In the genomic region with DNA sequence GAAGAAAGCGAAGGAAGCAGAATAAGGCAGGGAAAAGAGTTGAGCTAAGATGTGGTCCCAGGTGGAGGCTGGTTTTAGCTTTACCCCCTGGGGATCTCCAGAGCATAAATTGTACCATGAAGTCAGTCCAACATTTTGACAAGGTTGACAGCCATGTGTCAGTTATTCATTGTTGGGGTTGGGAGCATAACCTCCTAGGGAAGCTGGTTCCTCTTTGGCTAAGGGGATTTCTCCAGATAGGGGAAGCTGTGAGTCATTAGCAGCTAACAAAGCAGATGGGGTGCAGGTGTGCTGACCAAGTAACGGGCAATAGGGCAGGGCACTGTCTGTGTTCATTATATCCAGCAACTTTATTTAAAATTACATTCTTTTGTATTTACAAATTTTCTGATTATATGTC, we compare ENCODE assay signal across 13 cellular contexts.
DNase-seq lines count a peak whose midpoint lies in the region; ATAC-seq, FAIRE-seq and TF ChIP-seq lines count a peak whose summit lies in the region.
"Had no signal": no experiment of that assay in that cellular context is flagged by ENCODE, and none has a peak within 500 bp of the region (broad histone marks: within the 10 kb centered on the region; RNA-seq: fewer than 3 reads in every experiment).

No MANE protein-coding gene starts in this region.

- TF ChIP-seq CTCF in NB4 (IDR thresholded peaks at IDR 0.05; ENCODE audit: low read depth, low read length) = no peak

- no peak overlapping the region for H3K4me3 ChIP-seq in NB4 (ENCODE audit: low read depth, low read length)
- H3K4me3 ChIP-seq: spleen had no signal

- H3K27ac Mint-ChIP-seq in activated CD8-positive, alpha-beta memory T cell treated with anti-CD3 and anti-CD28 coated beads, Interleukin-2, amount 10 ng/mL, durations not matched to agents 7 days and 5 days = no peak overlapping the region
- H3K27ac Mint-ChIP-seq: activated CD4-positive, alpha-beta T cell treated with anti-CD3 and anti-CD28 coated beads, Interleukin-2, amount 10 ng/mL, durations not matched to agents 24 days and 14 days; activated naive CD4-positive, alpha-beta T cell treated with anti-CD3 and anti-CD28 coated beads, Interleukin-2, amount 50 U/mL, for 72 hours had no signal

- TF ChIP-seq POLR2A in GM12891 (IDR thresholded peaks at IDR 0.05; ENCODE audit: low read depth, low read length) (no peak), H54 (IDR thresholded peaks at IDR 0.05; ENCODE audit: low read depth, low read length) (no peak), NB4 (IDR thresholded peaks at IDR 0.05; ENCODE audit: extremely low read depth, insufficient read length) (no peak)

- no peak for DNase-seq in GM12891 (ENCODE audit: insufficient read length, low spot score)
- no peak for DNase-seq in H54 (ENCODE audit: insufficient read length, low spot score)
- DNase-seq in NB4 (ENCODE audit: low read depth) = peak; percentile 79
- DNase-seq in glomerular visceral epithelial cell (ENCODE audit: extremely low spot score) = peak; percentile 43
- no peak for DNase-seq in GM03348 (ENCODE audit: low spot score)
- DNase-seq in DMS153 treated with DMSO at 0.1 percent for 48 hours (lab: John Stamatoyannopoulos, UW; ENCODE audit: unreplicated experiment) = no peak
- DNase-seq in GM19240 (ENCODE audit: insufficient read length, low spot score) = no peak
- no peak for DNase-seq in activated CD8-positive, alpha-beta memory T cell treated with anti-CD3 and anti-CD28 coated beads, Interleukin-2, amount 10 ng/mL, durations not matched to agents 7 days and 5 days
- DNase-seq: activated CD4-positive, alpha-beta T cell treated with anti-CD3 and anti-CD28 coated beads, Interleukin-2, amount 10 ng/mL, durations not matched to agents 24 days and 14 days; effector CD8-positive, alpha-beta T cell; PC-3; spleen had no signal

- H3K9me3 Mint-ChIP-seq in activated CD8-positive, alpha-beta memory T cell treated with anti-CD3 and anti-CD28 coated beads, Interleukin-2, amount 10 ng/mL, durations not matched to agents 7 days and 5 days (ENCODE audit: low read depth) = no peaks in the 10 kb centered on the region
- H3K9me3 Mint-ChIP-seq: activated CD4-positive, alpha-beta T cell treated with anti-CD3 and anti-CD28 coated beads, Interleukin-2, amount 10 ng/mL, durations not matched to agents 24 days and 14 days; activated naive CD4-positive, alpha-beta T cell treated with anti-CD3 and anti-CD28 coated beads, Interleukin-2, amount 50 U/mL, for 72 hours had no signal

- no peaks in the 10 kb centered on the region for H3K4me1 Mint-ChIP-seq in activated CD8-positive, alpha-beta memory T cell treated with anti-CD3 and anti-CD28 coated beads, Interleukin-2, amount 10 ng/mL, durations not matched to agents 7 days and 5 days
- H3K4me1 Mint-ChIP-seq: activated CD4-positive, alpha-beta T cell treated with anti-CD3 and anti-CD28 coated beads, Interleukin-2, amount 10 ng/mL, durations not matched to agents 24 days and 14 days had no signal

- H3K36me3 Mint-ChIP-seq in activated CD8-positive, alpha-beta memory T cell treated with anti-CD3 and anti-CD28 coated beads, Interleukin-2, amount 10 ng/mL, durations not matched to agents 7 days and 5 days = no peaks in the 10 kb centered on the region
- H3K36me3 Mint-ChIP-seq: activated naive CD4-positive, alpha-beta T cell treated with anti-CD3 and anti-CD28 coated beads, Interleukin-2, amount 50 U/mL, for 72 hours had no signal

- H3K4me3 Mint-ChIP-seq in activated CD8-positive, alpha-beta memory T cell treated with anti-CD3 and anti-CD28 coated beads, Interleukin-2, amount 10 ng/mL, durations not matched to agents 7 days and 5 days = no peak overlapping the region
- H3K4me3 Mint-ChIP-seq: activated CD4-positive, alpha-beta T cell treated with anti-CD3 and anti-CD28 coated beads, Interleukin-2, amount 10 ng/mL, durations not matched to agents 24 days and 14 days had no signal

- peaks cover 2% of the 10 kb centered on the region for H3K27me3 Mint-ChIP-seq in activated CD8-positive, alpha-beta memory T cell treated with anti-CD3 and anti-CD28 coated beads, Interleukin-2, amount 10 ng/mL, durations not matched to agents 7 days and 5 days
- H3K27me3 Mint-ChIP-seq: activated CD4-positive, alpha-beta T cell treated with anti-CD3 and anti-CD28 coated beads, Interleukin-2, amount 10 ng/mL, durations not matched to agents 24 days and 14 days had no signal

- CTCF ChIA-PET in activated CD8-positive, alpha-beta memory T cell treated with anti-CD3 and anti-CD28 coated beads, Interleukin-2, amount 10 ng/mL, durations not matched to agents 7 days and 5 days (lab: Charles Lee) = no interaction called here

- FAIRE-seq in GM12891 (lab: Jason Lieb, UNC) = no peak
- peak; percentile 78 for FAIRE-seq in H54 (lab: Jason Lieb, UNC)

- ATAC-seq in activated CD8-positive, alpha-beta memory T cell treated with anti-CD3 and anti-CD28 coated beads, Interleukin-2, amount 10 ng/mL, durations not matched to agents 7 days and 5 days = no peak
- ATAC-seq: activated naive CD4-positive, alpha-beta T cell treated with anti-CD3 and anti-CD28 coated beads, Interleukin-2, amount 50 U/mL, for 72 hours; PC-3 had no signal

TF ChIP-seq in GM12891, 5 proteins besides CTCF, POLR2A, EP300 and RAD21:
- TF ChIP-seq SPI1 (IDR thresholded peaks at IDR 0.05; ENCODE audit: low read depth, low read length) (0 out of 2 replicates have a peak, but pooled peaks have one; percentile 6), TAF1 (IDR thresholded peaks at IDR 0.05; ENCODE audit: low read depth, low read length) (no peak), PAX5 (IDR thresholded peaks at IDR 0.05; ENCODE audit: insufficient read depth, low read length, severe bottlenecking) (no peak), POLR2AphosphoS5 (IDR thresholded peaks at IDR 0.05; ENCODE audit: low read depth, low read length) (no peak), POU2F2 (IDR thresholded peaks at IDR 0.05; ENCODE audit: low read depth, low read length) (no peak)

Comparison
In these comparisons a context has a peak if more than half of its experiments do, and no peak if none do; other contexts are left out.
1. DNase-seq: peak in NB4 (single experiment) and glomerular visceral epithelial cell (single experiment); none in GM12891 (single experiment), H54 (single experiment), GM03348 (single experiment), DMS153 treated with DMSO at 0.1 percent for 48 hours (single experiment), GM19240 (single experiment) and activated CD8-positive, alpha-beta memory T cell treated with anti-CD3 and anti-CD28 coated beads, Interleukin-2, amount 10 ng/mL, durations not matched to agents 7 days and 5 days (single experiment).